ENCODE assay signal across 19 cellular contexts in the genomic region with DNA sequence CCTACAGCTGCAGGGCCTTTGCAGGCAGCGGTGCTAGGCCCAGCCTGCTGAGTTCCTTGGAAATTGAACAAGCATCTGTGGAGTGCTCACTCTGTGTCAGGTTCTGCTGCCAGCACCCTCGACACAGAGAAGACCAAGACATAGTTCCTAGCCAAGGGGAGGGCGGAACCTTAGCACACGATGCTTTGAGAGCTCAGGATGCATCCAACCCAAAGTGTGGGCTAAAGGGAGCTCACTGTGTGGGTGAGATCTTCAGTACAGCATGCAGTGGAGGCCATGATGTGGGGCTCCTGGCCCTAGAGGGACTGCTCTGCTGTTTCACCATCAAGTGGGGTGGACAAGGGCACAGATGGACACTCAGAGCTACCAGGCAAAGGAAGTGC. TPM values are rescaled to one million over a fixed set of nuclear protein-coding genes. Genes with fewer than 3 reads are reported as not detected.
A peak's percentile ranks its signal among the peaks of the same experiment; 100 is the strongest.
DNase-seq lines count a peak whose midpoint lies in the region; ATAC-seq and TF ChIP-seq lines count a peak whose summit lies in the region.
"Had no signal": no experiment of that assay in that cellular context is flagged by ENCODE, and none has a peak within 500 bp of the region (broad histone marks: within the 10 kb centered on the region; RNA-seq: fewer than 3 reads in every experiment).

No MANE protein-coding gene starts in this region.

- no peak overlapping the region for H3K4me3 Mint-ChIP-seq in activated CD8-positive, alpha-beta T cell treated with anti-CD3 and anti-CD28 coated beads, Interleukin-2, amount 10 ng/mL, durations not matched to agents 7 days and 5 days
- no peak overlapping the region for H3K4me3 Mint-ChIP-seq in activated CD8-positive, alpha-beta T cell treated with anti-CD3 and anti-CD28 coated beads for 36 hours
- no peak overlapping the region for H3K4me3 Mint-ChIP-seq in nephron
- no peak overlapping the region for H3K4me3 Mint-ChIP-seq in stimulated activated naive B cell treated with anti-CD40 and anti-IgM and Interleukin-4, amounts not matched to agents 10 μg/mL and 1 μg/mL and 100 μg/mL, for 72 hours
- no peak overlapping the region for H3K4me3 Mint-ChIP-seq in Calu3 (ENCODE audit: low read depth, unreplicated experiment)
- H3K4me3 Mint-ChIP-seq: CD4-positive, alpha-beta T cell had no signal

- H3K27me3 Mint-ChIP-seq in activated CD8-positive, alpha-beta T cell treated with anti-CD3 and anti-CD28 coated beads, Interleukin-2, amount 10 ng/mL, durations not matched to agents 7 days and 5 days (ENCODE audit: low read depth) = peaks cover 4% of the 10 kb centered on the region
- no peaks in the 10 kb centered on the region for H3K27me3 Mint-ChIP-seq in activated CD8-positive, alpha-beta T cell treated with anti-CD3 and anti-CD28 coated beads for 36 hours
- no peaks in the 10 kb centered on the region for H3K27me3 Mint-ChIP-seq in nephron (ENCODE audit: low read depth)
- H3K27me3 Mint-ChIP-seq in stimulated activated naive B cell treated with anti-CD40 and anti-IgM and Interleukin-4, amounts not matched to agents 10 μg/mL and 1 μg/mL and 100 μg/mL, for 72 hours = no peaks in the 10 kb centered on the region
- no peaks in the 10 kb centered on the region for H3K27me3 Mint-ChIP-seq in Calu3 (ENCODE audit: unreplicated experiment)
- H3K27me3 Mint-ChIP-seq: CD4-positive, alpha-beta T cell had no signal

- no peaks in the 10 kb centered on the region for H4K20me1 ChIP-seq in mammary epithelial cell (ENCODE audit: insufficient read depth, low read length)

- no peaks in the 10 kb centered on the region for H3K36me3 ChIP-seq in mammary epithelial cell (ENCODE audit: insufficient read depth, low read length)

- H2AFZ ChIP-seq in mammary epithelial cell (ENCODE audit: low read depth, low read length) = no peak overlapping the region

- in situ Hi-C loops in mammary epithelial cell (cut with MboI; ENCODE audit: low sequenced_read_pairs in 2 of 2) = loop anchor here in 1 of 2 donors (10.0 kb wide), 1 partner anchor 408 kb away; no protein-coding TSS in a partner anchor

- DNase-seq in activated CD8-positive, alpha-beta T cell treated with anti-CD3 and anti-CD28 coated beads, Interleukin-2, amount 10 ng/mL, durations not matched to agents 7 days and 5 days = no peak
- DNase-seq in activated CD8-positive, alpha-beta T cell treated with anti-CD3 and anti-CD28 coated beads for 36 hours = no peak
- peak; percentile 4 for DNase-seq in HEK293T (ENCODE audit: extremely low spot score)
- no peak for DNase-seq in stimulated activated naive B cell treated with anti-CD40 and anti-IgM and Interleukin-4, amounts not matched to agents 10 μg/mL and 1 μg/mL and 100 μg/mL, for 72 hours
- no peak for DNase-seq in mammary epithelial cell
- DNase-seq in Calu3 = no peak
- DNase-seq: 8988T; Caco-2; CD4-positive, alpha-beta T cell; DMS153; GOT3; NCI-H1417; NCI-H187 treated with DMSO at 0.1 percent for 48 hours; NCI-H345; NCI-H524 treated with DMSO at 0.1 percent for 48 hours; PC-3; RPMI8226 had no signal

- H3K4me1 Mint-ChIP-seq in activated CD8-positive, alpha-beta T cell treated with anti-CD3 and anti-CD28 coated beads, Interleukin-2, amount 10 ng/mL, durations not matched to agents 7 days and 5 days (ENCODE audit: low read depth) = peaks cover 18% of the 10 kb centered on the region
- peaks cover 8% of the 10 kb centered on the region for H3K4me1 Mint-ChIP-seq in activated CD8-positive, alpha-beta T cell treated with anti-CD3 and anti-CD28 coated beads for 36 hours (ENCODE audit: low read depth)
- H3K4me1 Mint-ChIP-seq in nephron = peaks cover 31% of the 10 kb centered on the region
- peaks cover 36 to 48% of the 10 kb centered on the region in 2 donors for H3K4me1 Mint-ChIP-seq in stimulated activated naive B cell treated with anti-CD40 and anti-IgM and Interleukin-4, amounts not matched to agents 10 μg/mL and 1 μg/mL and 100 μg/mL, for 72 hours
- no peaks in the 10 kb centered on the region for H3K4me1 Mint-ChIP-seq in Calu3 (ENCODE audit: low read depth, unreplicated experiment)

- no peak overlapping the region for H3K9ac ChIP-seq in mammary epithelial cell (ENCODE audit: insufficient read depth, low read length)

- BruUV-seq in mammary epithelial cell (replicated peaks; lab: Mats Ljungman, UMichigan) = no TSS peak
- BruUV-seq in Calu3 (replicated peaks; lab: Mats Ljungman, UMichigan) = no TSS peak

- H3K9me3 ChIP-seq in mammary epithelial cell (replicated peaks; ENCODE audit: insufficient read depth, low read length) = no peaks in the 10 kb centered on the region
- H3K9me3 ChIP-seq: Caco-2 had no signal

- H3K27ac ChIP-seq in mammary epithelial cell (ENCODE audit: insufficient read depth, low read depth, low read length) = no peak overlapping the region

- intact Hi-C loops in activated CD8-positive, alpha-beta T cell treated with anti-CD3 and anti-CD28 coated beads for 36 hours (cut with micrococcal nuclease) = no loop called here
- intact Hi-C loops in mammary epithelial cell (cut with micrococcal nuclease) = no loop called here
- intact Hi-C loops in Calu3 (cut with micrococcal nuclease; ENCODE audit: unreplicated experiment) = no loop called here

- peaks cover 2% of the 10 kb centered on the region for H3K36me3 Mint-ChIP-seq in activated CD8-positive, alpha-beta T cell treated with anti-CD3 and anti-CD28 coated beads, Interleukin-2, amount 10 ng/mL, durations not matched to agents 7 days and 5 days (ENCODE audit: low read depth)
- H3K36me3 Mint-ChIP-seq in activated CD8-positive, alpha-beta T cell treated with anti-CD3 and anti-CD28 coated beads for 36 hours (ENCODE audit: low read depth) = no peaks in the 10 kb centered on the region
- H3K36me3 Mint-ChIP-seq in nephron (ENCODE audit: low read depth) = no peaks in the 10 kb centered on the region
- H3K36me3 Mint-ChIP-seq in stimulated activated naive B cell treated with anti-CD40 and anti-IgM and Interleukin-4, amounts not matched to agents 10 μg/mL and 1 μg/mL and 100 μg/mL, for 72 hours = peaks cover 14 to 21% of the 10 kb centered on the region in 2 donors
- no peaks in the 10 kb centered on the region for H3K36me3 Mint-ChIP-seq in Calu3 (ENCODE audit: insufficient read depth, unreplicated experiment)

- H3K9me3 Mint-ChIP-seq in activated CD8-positive, alpha-beta T cell treated with anti-CD3 and anti-CD28 coated beads, Interleukin-2, amount 10 ng/mL, durations not matched to agents 7 days and 5 days (ENCODE audit: insufficient read depth) = no peaks in the 10 kb centered on the region
- no peaks in the 10 kb centered on the region for H3K9me3 Mint-ChIP-seq in activated CD8-positive, alpha-beta T cell treated with anti-CD3 and anti-CD28 coated beads for 36 hours
- H3K9me3 Mint-ChIP-seq in nephron (no peaks in the 10 kb centered on the region), Calu3 (ENCODE audit: low read depth, unreplicated experiment) (no peaks in the 10 kb centered on the region)
- H3K9me3 Mint-ChIP-seq in stimulated activated naive B cell treated with anti-CD40 and anti-IgM and Interleukin-4, amounts not matched to agents 10 μg/mL and 1 μg/mL and 100 μg/mL, for 72 hours = no peaks in the 10 kb centered on the region
- H3K9me3 Mint-ChIP-seq: CD4-positive, alpha-beta T cell had no signal

- no peaks in the 10 kb centered on the region for H3K4me1 ChIP-seq in mammary epithelial cell (ENCODE audit: insufficient read depth, low read length)

- TF ChIP-seq CTCF in activated CD8-positive, alpha-beta T cell treated with anti-CD3 and anti-CD28 coated beads for 36 hours (IDR thresholded peaks at IDR 0.05) = no peak
- TF ChIP-seq CTCF in nephron (IDR thresholded peaks at IDR 0.05; ENCODE audit: unreplicated experiment in 3 of 3) (no peak), mammary epithelial cell (conservative IDR thresholded peaks at IDR 0.05 in 1 of 2, IDR thresholded peaks at IDR 0.05 in 1 of 2; ENCODE audit: extremely low read depth in 1 of 2, insufficient read depth in 1 of 2, low read depth in 1 of 2, low read length in 2 of 2) (no peak), Calu3 (IDR thresholded peaks at IDR 0.05; ENCODE audit: unreplicated experiment) (no peak)

- no peak for ATAC-seq in activated CD8-positive, alpha-beta T cell treated with anti-CD3 and anti-CD28 coated beads, Interleukin-2, amount 10 ng/mL, durations not matched to agents 7 days and 5 days
- ATAC-seq in activated CD8-positive, alpha-beta T cell treated with anti-CD3 and anti-CD28 coated beads for 36 hours = no peak
- ATAC-seq in stimulated activated naive B cell treated with anti-CD40 and anti-IgM and Interleukin-4, amounts not matched to agents 10 μg/mL and 1 μg/mL and 100 μg/mL, for 72 hours (replicated peaks) = peak; percentile 63 to 70
- no peak for ATAC-seq in HG03432 (IDR thresholded peaks at IDR 0.05; ENCODE audit: unreplicated experiment)
- ATAC-seq: PC-3 had no signal

- 84% methylated on average over 4 of the region's 4 CpGs for WGBS in mammary epithelial cell (ENCODE audit: low coverage, missing lambda C conversion rate)

- no peaks in the 10 kb centered on the region for H3K27me3 ChIP-seq in mammary epithelial cell (ENCODE audit: insufficient read depth, low read length)

- H3K79me2 ChIP-seq in mammary epithelial cell (ENCODE audit: insufficient read depth, low read length) = no peaks in the 10 kb centered on the region

- H3K4me2 ChIP-seq in mammary epithelial cell (ENCODE audit: insufficient read depth, low read depth, low read length) = no peak overlapping the region

- POLR2A ChIA-PET in activated CD8-positive, alpha-beta T cell treated with anti-CD3 and anti-CD28 coated beads, Interleukin-2, amount 10 ng/mL, durations not matched to agents 7 days and 5 days (lab: Charles Lee) = no interaction called here
- POLR2A ChIA-PET in activated CD8-positive, alpha-beta T cell treated with anti-CD3 and anti-CD28 coated beads for 36 hours (lab: Charles Lee) = interaction anchor here (1.0 kb wide), 2 partner anchors 9 to 18 kb away, joined by 3 read pairs; no protein-coding TSS in a partner anchor
- POLR2A ChIA-PET in HEK293T (lab: Yijun Ruan, JAX) = interaction anchor here (1.5 kb wide), 1 partner anchor 117 kb away, joined by 6 read pairs; a partner anchor contains a TSS

- dilution Hi-C loops in mammary epithelial cell (cut with HindIII; ENCODE audit: low sequenced_read_pairs) = no loop called here

- H3K27ac Mint-ChIP-seq in activated CD8-positive, alpha-beta T cell treated with anti-CD3 and anti-CD28 coated beads, Interleukin-2, amount 10 ng/mL, durations not matched to agents 7 days and 5 days = peak overlapping the region; percentile 3
- no peak overlapping the region for H3K27ac Mint-ChIP-seq in activated CD8-positive, alpha-beta T cell treated with anti-CD3 and anti-CD28 coated beads for 36 hours
- peak overlapping the region; percentile 86 to 90 (median 87) for H3K27ac Mint-ChIP-seq in nephron
- peak overlapping the region; percentile 45 for H3K27ac Mint-ChIP-seq in stimulated activated naive B cell treated with anti-CD40 and anti-IgM and Interleukin-4, amounts not matched to agents 10 μg/mL and 1 μg/mL and 100 μg/mL, for 72 hours
- no peak overlapping the region for H3K27ac Mint-ChIP-seq in Calu3 (ENCODE audit: unreplicated experiment)
- H3K27ac Mint-ChIP-seq: CD4-positive, alpha-beta T cell had no signal

- no peak overlapping the region for H3K4me3 ChIP-seq in mammary epithelial cell (replicated peaks in 1 of 3; ENCODE audit: insufficient read depth in 1 of 3, low read depth in 2 of 3, low read length in 3 of 3)

- CTCF ChIA-PET in activated CD8-positive, alpha-beta T cell treated with anti-CD3 and anti-CD28 coated beads, Interleukin-2, amount 10 ng/mL, durations not matched to agents 7 days and 5 days (lab: Charles Lee) = interaction anchor here (0.9 to 3.1 kb wide), 14 partner anchors 8 to 409 kb away, joined by 3 to 22 read pairs (median 8); a partner anchor contains a TSS
- CTCF ChIA-PET in activated CD8-positive, alpha-beta T cell treated with anti-CD3 and anti-CD28 coated beads for 36 hours (lab: Charles Lee) = interaction anchor here (0.9 to 5.7 kb wide), 13 partner anchors 8 to 419 kb away, joined by 3 to 33 read pairs (median 10); a partner anchor contains a TSS
- CTCF ChIA-PET in HEK293T (lab: Yijun Ruan, JAX) (interaction anchor here (0.6 to 1.4 kb wide), 4 partner anchors 14 to 40 kb away, joined by 3 to 6 read pairs (median 4); no protein-coding TSS in a partner anchor), mammary epithelial cell (lab: Charles Lee; ENCODE audit: low non-redundant PET) (interaction anchor here (0.8 to 1.4 kb wide), 2 partner anchors 117 to 118 kb away, joined by 3 read pairs; a partner anchor contains a TSS), Calu3 (lab: Charles Lee) (interaction anchor here (0.6 to 0.7 kb wide), 2 partner anchors 268 to 476 kb away, joined by 3 read pairs; no protein-coding TSS in a partner anchor)

RNA-seq across cellular contexts. Expression of a gene that starts 27.7 kb away (rescaled TPM):
- total RNA-seq in activated CD8-positive, alpha-beta T cell treated with anti-CD3 and anti-CD28 coated beads, Interleukin-2, amount 10 ng/mL, durations not matched to agents 7 days and 5 days = 10 to 100 TPM; 65.6 to 67.0 TPM
- 10 to 100 TPM; 53.1 to 57.7 TPM for total RNA-seq in activated CD8-positive, alpha-beta T cell treated with anti-CD3 and anti-CD28 coated beads for 36 hours
- 10 to 100 TPM in 1 of 2 donors, 1 to 10 TPM in 1; 2.2 to 14.7 TPM for total RNA-seq in mammary epithelial cell
- polyA plus RNA-seq in mammary epithelial cell = 13.8 TPM
- 3.6 TPM for polyA minus RNA-seq in mammary epithelial cell
- total RNA-seq in Calu3 (2022) = 55.4 and 63.2 TPM in 2 replicates

Comparison
In these comparisons a context has a peak if more than half of its experiments do, and no peak if none do; other contexts are left out.
1. H3K27ac Mint-ChIP-seq: peak in activated CD8-positive, alpha-beta T cell treated with anti-CD3 and anti-CD28 coated beads, Interleukin-2, amount 10 ng/mL, durations not matched to agents 7 days and 5 days (single experiment), nephron (3 of 3) and stimulated activated naive B cell treated with anti-CD40 and anti-IgM and Interleukin-4, amounts not matched to agents 10 μg/mL and 1 μg/mL and 100 μg/mL, for 72 hours (single experiment); none in activated CD8-positive, alpha-beta T cell treated with anti-CD3 and anti-CD28 coated beads for 36 hours (single experiment) and Calu3 (single experiment).
2. ATAC-seq: peak in stimulated activated naive B cell treated with anti-CD40 and anti-IgM and Interleukin-4, amounts not matched to agents 10 μg/mL and 1 μg/mL and 100 μg/mL, for 72 hours (2 of 2); none in activated CD8-positive, alpha-beta T cell treated with anti-CD3 and anti-CD28 coated beads, Interleukin-2, amount 10 ng/mL, durations not matched to agents 7 days and 5 days (single experiment), activated CD8-positive, alpha-beta T cell treated with anti-CD3 and anti-CD28 coated beads for 36 hours (single experiment) and HG03432 (single experiment).